Comparison of ENCODE assay signal across 8 cellular contexts in genomic region chr5:150409638-150410523, GRCh38. TPM values are rescaled to one million over a fixed set of nuclear protein-coding genes. Genes with fewer than 3 reads are reported as not detected.
A peak's percentile ranks its signal among the peaks of the same experiment; 100 is the strongest.
DNase-seq lines count a peak whose midpoint lies in the region; ATAC-seq lines count a peak whose summit lies in the region.

No MANE protein-coding gene starts in this region.

- peak overlapping the region; percentile 85 for H4K8ac ChIP-seq in mesenchymal stem cell (ENCODE audit: low read length)

- H2BK15ac ChIP-seq in mesenchymal stem cell (ENCODE audit: low read depth, poor library complexity, severe bottlenecking): no peak overlapping the region

- peak overlapping the region; percentile 85 to 97 (median 94) for H3K9ac ChIP-seq in BLaER1 treated with 17β-estradiol and CSF1 and Interleukin-3, amounts not matched to agents 10 nM and 100 nM
- peak overlapping the region; percentile 85 for H3K9ac ChIP-seq in mesenchymal stem cell (ENCODE audit: low read length)

- H2BK5ac ChIP-seq in mesenchymal stem cell (ENCODE audit: low read depth, low read length, poor library complexity, severe bottlenecking): no peak overlapping the region

- peak overlapping the region; percentile 83 to 99 (median 96) for H3K4me2 ChIP-seq in BLaER1 treated with 17β-estradiol and CSF1 and Interleukin-3, amounts not matched to agents 10 nM and 100 nM
- peak overlapping the region; percentile 52 for H3K4me2 ChIP-seq in mesenchymal stem cell (ENCODE audit: low read length, poor library complexity, severe bottlenecking)

- peaks cover 36 to 73% (median 60%) of the 10 kb centered on the region in 11 experiments; a peak in 20 of 22 replicates for H4K20me1 ChIP-seq in BLaER1 treated with 17β-estradiol and CSF1 and Interleukin-3, amounts not matched to agents 10 nM and 100 nM

- peak overlapping the region in 1 of 2 experiments; percentile 31 for H3K18ac ChIP-seq in mesenchymal stem cell (ENCODE audit: low read depth in 1 of 2, low read length in 2 of 2)

- H3K4me3 ChIP-seq in BLaER1 treated with 17β-estradiol and CSF1 and Interleukin-3, amounts not matched to agents 10 nM and 100 nM: peak overlapping the region; percentile 65 to 90 (median 86)
- peak overlapping the region in 1 of 2 experiments; percentile 66 for H3K4me3 ChIP-seq in mesenchymal stem cell (ENCODE audit: insufficient read depth in 1 of 2, low read depth in 1 of 2, low read length in 2 of 2)

- H3K36me3 ChIP-seq in BLaER1 treated with 17β-estradiol and CSF1 and Interleukin-3, amounts not matched to agents 10 nM and 100 nM: peaks cover 40 to 51% (median 47%) of the 10 kb centered on the region in 11 experiments
- peaks cover 2 to 15% of the 10 kb centered on the region in 2 experiments for H3K36me3 ChIP-seq in mesenchymal stem cell (ENCODE audit: control insufficient read depth in 1 of 2, insufficient read depth in 2 of 2, low read depth in 1 of 2, low read length in 2 of 2)

- peaks cover 51 to 79% (median 66%) of the 10 kb centered on the region in 10 experiments for H3K4me1 ChIP-seq in BLaER1 treated with 17β-estradiol and CSF1 and Interleukin-3, amounts not matched to agents 10 nM and 100 nM
- peaks cover 12% of the 10 kb centered on the region for H3K4me1 ChIP-seq in mesenchymal stem cell (ENCODE audit: control insufficient read depth, insufficient read depth, low read depth, low read length)

- H2AK5ac ChIP-seq in mesenchymal stem cell (ENCODE audit: low read length, severe bottlenecking): peak overlapping the region; percentile 2

- H3K23ac ChIP-seq in mesenchymal stem cell (ENCODE audit: low read length in 2 of 2): no peak overlapping the region

- H3K9me3 ChIP-seq in BLaER1 treated with 17β-estradiol and CSF1 and Interleukin-3, amounts not matched to agents 10 nM and 100 nM (replicated peaks in 1 of 11): no peaks in the 10 kb centered on the region
- H3K9me3 ChIP-seq in mesenchymal stem cell (ENCODE audit: control insufficient read depth, low read length): no peaks in the 10 kb centered on the region

- no peaks in the 10 kb centered on the region for H3K27me3 ChIP-seq in BLaER1 treated with 17β-estradiol and CSF1 and Interleukin-3, amounts not matched to agents 10 nM and 100 nM
- no peaks in the 10 kb centered on the region for H3K27me3 ChIP-seq in mesenchymal stem cell (ENCODE audit: control insufficient read depth in 1 of 2, insufficient read depth in 1 of 2, low read length in 2 of 2)

- no peak overlapping the region for H3K14ac ChIP-seq in mesenchymal stem cell (ENCODE audit: low read length in 2 of 2)

- H4K91ac ChIP-seq in mesenchymal stem cell (ENCODE audit: low read length): peak overlapping the region; percentile 43

- H2AFZ ChIP-seq in mesenchymal stem cell (ENCODE audit: low read depth, low read length): no peak overlapping the region

- peak; percentile 21 for ATAC-seq in GM19025 (IDR thresholded peaks at IDR 0.05; ENCODE audit: low read depth, unreplicated experiment)
- ATAC-seq in HG03460 (IDR thresholded peaks at IDR 0.05; ENCODE audit: unreplicated experiment): peak; percentile 33

- DNase-seq in NCI-H524 (lab: John Stamatoyannopoulos, UW) (peak; percentile 40 to 85), epidermal melanocyte (ENCODE audit: insufficient read length, low spot score) (peak; percentile 99), mesenchymal stem cell (peak; percentile 92), stromal cell of bone marrow (ENCODE audit: low read depth) (peak; percentile 96)
- peak; percentile 48 to 65 for DNase-seq in activated CD4-positive, alpha-beta T cell treated with anti-CD3 and anti-CD28 coated beads, Interleukin-2, amount 50 U/mL, for 48 hours

- H3K27ac ChIP-seq in BLaER1 treated with 17β-estradiol and CSF1 and Interleukin-3, amounts not matched to agents 10 nM and 100 nM: peak overlapping the region; percentile 90 to 98 (median 94)
- H3K27ac ChIP-seq in mesenchymal stem cell (ENCODE audit: low read length, poor library complexity, severe bottlenecking): no peak overlapping the region

- no peak overlapping the region for H3K4ac ChIP-seq in mesenchymal stem cell (ENCODE audit: low read depth in 1 of 2, low read length in 2 of 2)

- H2BK120ac ChIP-seq in mesenchymal stem cell (ENCODE audit: low read depth, low read length): no peak overlapping the region

- no peak overlapping the region for H2BK12ac ChIP-seq in mesenchymal stem cell (ENCODE audit: low read length in 2 of 2)

- H3K79me1 ChIP-seq in mesenchymal stem cell (replicated peaks; ENCODE audit: low read length, poor library complexity, severe bottlenecking): no peaks in the 10 kb centered on the region

- WGBS in mesenchymal stem cell: 18% methylated on average over 13 of the region's 15 CpGs

RNA-seq across cellular contexts. Expression of gene CD74, which starts 2.8 kb away (rescaled TPM):
- polyA plus RNA-seq in mesenchymal stem cell (2013, experiment 1 of 2): 0.43 TPM
- 0.36 TPM for polyA plus RNA-seq in mesenchymal stem cell (2013, experiment 2 of 2)

RNA-seq across cellular contexts. Expression of gene RPS14, which starts 39.7 kb away (rescaled TPM):
- polyA plus RNA-seq in mesenchymal stem cell (2013, experiment 1 of 2): 3,588 TPM
- 3,623 TPM for polyA plus RNA-seq in mesenchymal stem cell (2013, experiment 2 of 2)

RNA-seq across cellular contexts. Expression of gene TCOF1, which starts 52.4 kb away (rescaled TPM):
- polyA plus RNA-seq in mesenchymal stem cell (2013, experiment 1 of 2): 14.3 TPM
- polyA plus RNA-seq in mesenchymal stem cell (2013, experiment 2 of 2): 13.1 TPM
